In genomic region chr20:9903048-9903651, GRCh38 we compare ENCODE assay signal across 9 cellular contexts.
DNase-seq lines count a peak whose midpoint lies in the region; ATAC-seq, FAIRE-seq and TF ChIP-seq lines count a peak whose summit lies in the region.
"Had no signal": no experiment of that assay in that cellular context is flagged by ENCODE, and none has a peak within 500 bp of the region (broad histone marks: within the 10 kb centered on the region; RNA-seq: fewer than 3 reads in every experiment).

No MANE protein-coding gene starts in this region.

- no peaks in the 10 kb centered on the region for H3K36me3 ChIP-seq in OCI-LY7 (ENCODE audit: insufficient read depth, low read length)

- DNase-seq in A549 (ENCODE audit: low read depth in 1 of 2, low spot score in 1 of 2), result peak; percentile 18 to 29
- peak; percentile 20 for DNase-seq in OCI-LY7 (ENCODE audit: low spot score)
- no peak for DNase-seq in foreskin fibroblast
- no peak for DNase-seq in HTR-8/SVneo (ENCODE audit: insufficient read length, low spot score)
- DNase-seq in NCI-H187 treated with DMSO at 0.1 percent for 48 hours (lab: John Stamatoyannopoulos, UW), result no peak
- no peak for DNase-seq in stimulated activated CD4-positive, alpha-beta T cell treated with anti-CD3 and anti-CD28 coated beads, Interleukin-4, amount 100 ng/mL, for 4 hours
- DNase-seq: psoas muscle had no signal

- H3K27ac ChIP-seq in A549, result no peak overlapping the region
- H3K27ac ChIP-seq in OCI-LY7 (ENCODE audit: low read depth, low read length, poor library complexity, severe bottlenecking), result no peak overlapping the region
- H3K27ac ChIP-seq: psoas muscle had no signal

- no peak overlapping the region for H3K4me3 ChIP-seq in A549
- H3K4me3 ChIP-seq in OCI-LY7 (ENCODE audit: low read depth, low read length, poor library complexity, severe bottlenecking), result no peak overlapping the region
- no peak overlapping the region for H3K4me3 ChIP-seq in foreskin fibroblast (ENCODE audit: low read depth in 1 of 2, low read length in 2 of 2)
- H3K4me3 ChIP-seq: psoas muscle had no signal

- CTCF ChIA-PET in A549 (lab: Yijun Ruan, JAX) (interaction anchor here (0.6 to 6.4 kb wide), 10 partner anchors 10 to 495 kb away, joined by 3 to 72 read pairs (median 4); no protein-coding TSS in a partner anchor), OCI-LY7 (lab: Charles Lee; ENCODE audit: unreplicated experiment) (no interaction called here)

- TF ChIP-seq EP300 in A549 (IDR thresholded peaks at IDR 0.05), result no peak

- TF ChIP-seq RAD21 in A549 (conservative IDR thresholded peaks at IDR 0.05 in 1 of 2, IDR thresholded peaks at IDR 0.05 in 1 of 2), result peak in 1 of 2 experiments; percentile 22; a peak in 1 of 5 replicates

- POLR2A ChIA-PET in A549 (lab: Yijun Ruan, JAX), result no interaction called here
- POLR2A ChIA-PET in OCI-LY7 (lab: Charles Lee), result interaction anchor here (0.8 to 1.1 kb wide), 2 partner anchors 11 to 16 kb away, joined by 3 to 4 read pairs; no protein-coding TSS in a partner anchor

- H3K9me3 ChIP-seq in A549 (peaks cover 8% of the 10 kb centered on the region; the same call in 2 of the 3 replicates), OCI-LY7 (ENCODE audit: low read length) (no peaks in the 10 kb centered on the region)
- H3K9me3 ChIP-seq: psoas muscle had no signal

- no peaks in the 10 kb centered on the region for H3K9me2 ChIP-seq in OCI-LY7 (ENCODE audit: insufficient read depth, low read length)

- no peak overlapping the region for H3K4me2 ChIP-seq in A549
- H3K4me2 ChIP-seq in OCI-LY7 (ENCODE audit: low read length), result no peak overlapping the region

- no peak overlapping the region for H2AFZ ChIP-seq in OCI-LY7 (ENCODE audit: low read length)

- H3K79me2 ChIP-seq in OCI-LY7 (ENCODE audit: insufficient read depth, low read depth, low read length), result no peaks in the 10 kb centered on the region

- ATAC-seq in A549 (peak in 1 of 2 experiments; percentile 71; a peak in 3 of 6 replicates), GM18861 (IDR thresholded peaks at IDR 0.05; ENCODE audit: unreplicated experiment) (peak; percentile 69), GM21515 (IDR thresholded peaks at IDR 0.05; ENCODE audit: unreplicated experiment) (no peak)
- ATAC-seq: psoas muscle had no signal

- intact Hi-C loops in OCI-LY7 (cut with micrococcal nuclease; ENCODE audit: unreplicated experiment), result no loop called here

- H3K4me1 ChIP-seq in A549 (no peaks in the 10 kb centered on the region), OCI-LY7 (ENCODE audit: insufficient read depth, low read length, poor library complexity, severe bottlenecking) (no peaks in the 10 kb centered on the region)
- H3K4me1 ChIP-seq: psoas muscle had no signal

- TF ChIP-seq CTCF in A549 (IDR thresholded peaks at IDR 0.05), result peak; percentile 46
- TF ChIP-seq CTCF in OCI-LY7 (conservative IDR thresholded peaks at IDR 0.05; ENCODE audit: low read length), result peak; percentile 84
- TF ChIP-seq CTCF in foreskin fibroblast (IDR thresholded peaks at IDR 0.05; ENCODE audit: low read depth, low read length), result peak; percentile 40

- 0% methylated on average over 1 of the region's 1 CpG for WGBS in A549 (ENCODE audit: missing lambda C conversion rate)

- FAIRE-seq in A549 (lab: Jason Lieb, UNC) (peak; percentile 88), HTR-8/SVneo (lab: Jason Lieb, UNC) (no peak)

- H4K20me1 ChIP-seq in OCI-LY7 (ENCODE audit: insufficient read depth, low read length), result no peaks in the 10 kb centered on the region

- BruUV-seq in OCI-LY7 (replicated peaks; lab: Mats Ljungman, UMichigan), result no TSS peak

- no peak for TF ChIP-seq POLR2A in A549 (IDR thresholded peaks at IDR 0.05; ENCODE audit: low read length)

TF ChIP-seq in A549, 52 proteins besides CTCF, POLR2A, EP300 and RAD21:
- no peak for TF ChIP-seq ELK1 (IDR thresholded peaks at IDR 0.05; ENCODE audit: low read depth, low read length)
- no peak for TF ChIP-seq PHF8 (IDR thresholded peaks at IDR 0.05; ENCODE audit: borderline replicate concordance, low read depth)

Comparison
In these comparisons a context has a peak if more than half of its experiments do, and no peak if none do; other contexts are left out.
1. DNase-seq: peak in A549 (2 of 2) and OCI-LY7 (single experiment); none in foreskin fibroblast (0 of 2), HTR-8/SVneo (single experiment), NCI-H187 treated with DMSO at 0.1 percent for 48 hours (single experiment) and stimulated activated CD4-positive, alpha-beta T cell treated with anti-CD3 and anti-CD28 coated beads, Interleukin-4, amount 100 ng/mL, for 4 hours (0 of 2).
2. Peak in every context shown above with its lines, with median percentiles within 50 percentile points of each other: CTCF ChIP-seq.